ENCODE assay signal across 14 cellular contexts in the genomic region with DNA sequence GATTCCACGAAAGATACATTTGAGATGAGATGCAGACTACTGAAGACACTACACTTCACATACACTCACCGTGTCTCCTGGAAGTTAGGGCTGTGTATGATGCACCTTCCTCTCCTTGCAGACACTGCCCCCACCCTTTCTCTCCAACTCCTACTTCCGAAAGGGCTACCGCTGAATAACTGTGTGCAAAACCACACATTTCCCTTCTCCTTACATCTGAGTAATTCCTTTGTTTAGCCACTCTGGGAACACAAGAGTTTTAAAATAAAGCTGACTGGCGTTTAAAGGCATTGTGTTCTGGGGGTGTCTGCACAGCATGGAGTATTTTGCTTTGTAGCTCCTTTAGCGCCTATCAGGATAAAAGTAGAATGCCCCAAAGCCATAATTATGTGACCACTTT.
A peak's percentile ranks its signal among the peaks of the same experiment; 100 is the strongest.
DNase-seq lines count a peak whose midpoint lies in the region; ATAC-seq and TF ChIP-seq lines count a peak whose summit lies in the region.
"Had no signal": no experiment of that assay in that cellular context is flagged by ENCODE, and none has a peak within 500 bp of the region (broad histone marks: within the 10 kb centered on the region; RNA-seq: fewer than 3 reads in every experiment).

No MANE protein-coding gene starts in this region.

- H3K27me3 Mint-ChIP-seq in CD8-positive, alpha-beta T cell (ENCODE audit: low read depth) = no peaks in the 10 kb centered on the region
- peaks cover 5% of the 10 kb centered on the region for H3K27me3 Mint-ChIP-seq in neural progenitor cell (ENCODE audit: insufficient read depth, low read depth)

- ATAC-seq in CD8-positive, alpha-beta T cell = no peak
- ATAC-seq: Panc1 had no signal

- no peak overlapping the region for H3K27ac ChIP-seq in CD8-positive, alpha-beta T cell (ENCODE audit: low read depth, low read length)
- H3K27ac ChIP-seq in brain microvascular endothelial cell = peak overlapping the region; percentile 4
- peak overlapping the region; percentile 79 for H3K27ac ChIP-seq in neural progenitor cell
- H3K27ac ChIP-seq in ovary = no peak overlapping the region
- no peak overlapping the region for H3K27ac ChIP-seq in stomach
- H3K27ac ChIP-seq: parathyroid adenoma had no signal

- H3K4me3 ChIP-seq in CD8-positive, alpha-beta T cell (ENCODE audit: low read depth, low read length) = no peak overlapping the region
- H3K4me3 ChIP-seq in brain microvascular endothelial cell (ENCODE audit: low read depth, low read length) (no peak overlapping the region), neural progenitor cell (peak overlapping the region; percentile 8), ovary (no peak overlapping the region), stomach (no peak overlapping the region)

- H3K79me2 ChIP-seq in neural progenitor cell (ENCODE audit: low read depth) = no peaks in the 10 kb centered on the region
- H3K79me2 ChIP-seq: parathyroid adenoma had no signal

- no peak for TF ChIP-seq CTCF in CD8-positive, alpha-beta T cell (IDR thresholded peaks at IDR 0.05)
- TF ChIP-seq CTCF in brain microvascular endothelial cell (IDR thresholded peaks at IDR 0.05; ENCODE audit: low read depth, low read length, missing control alignments) = no peak
- TF ChIP-seq CTCF in neural progenitor cell (IDR thresholded peaks at IDR 0.05) = no peak
- TF ChIP-seq CTCF in ovary (IDR thresholded peaks at IDR 0.05) = no peak
- TF ChIP-seq CTCF in stomach (IDR thresholded peaks at IDR 0.05) = no peak

- 86 to 91% (median 89%) methylated on average over 6 of the region's 6 CpGs for WGBS in ovary, 3 donors
- 84 to 94% (median 88%) methylated on average over 6 of the region's 6 CpGs for WGBS in stomach, 5 donors

- H3K27ac Mint-ChIP-seq in CD8-positive, alpha-beta T cell = peak overlapping the region; percentile 64
- H3K27ac Mint-ChIP-seq in neural progenitor cell = peak overlapping the region; percentile 70

- H3K9me3 ChIP-seq in CD8-positive, alpha-beta T cell (ENCODE audit: low read length) = no peaks in the 10 kb centered on the region
- no peaks in the 10 kb centered on the region for H3K9me3 ChIP-seq in neural progenitor cell (ENCODE audit: low read depth)
- no peaks in the 10 kb centered on the region for H3K9me3 ChIP-seq in ovary
- no peaks in the 10 kb centered on the region for H3K9me3 ChIP-seq in stomach
- H3K9me3 ChIP-seq: BE2C had no signal

- H3F3A ChIP-seq in neural progenitor cell (ENCODE audit: low read depth) = peaks cover 10% of the 10 kb centered on the region

- POLR2A ChIA-PET in CD8-positive, alpha-beta T cell (lab: Charles Lee) = no interaction called here

- intact Hi-C loops in CD8-positive, alpha-beta T cell (cut with DNase I, micrococcal nuclease) = no loop called here
- intact Hi-C loops in ovary (cut with DNase I) (no loop called here), stomach (cut with DNase I; ENCODE audit: low total_unique reads) (no loop called here)

- H4K20me1 ChIP-seq in neural progenitor cell (ENCODE audit: low read depth) = no peaks in the 10 kb centered on the region

- no peak overlapping the region for H3K9ac ChIP-seq in neural progenitor cell
- H3K9ac ChIP-seq: parathyroid adenoma had no signal

- DNase-seq in CD8-positive, alpha-beta T cell = no peak
- DNase-seq in Kasumi-1 (lab: John Stamatoyannopoulos, UW) = peak; percentile 9 to 16
- peak; percentile 35 for DNase-seq in brain microvascular endothelial cell
- DNase-seq in neural progenitor cell (ENCODE audit: low spot score) = peak; percentile 83
- DNase-seq in ovary = no peak
- no peak for DNase-seq in stimulated activated CD4-positive, alpha-beta T cell treated with anti-CD3 and anti-CD28 coated beads, Interleukin-4, amount 100 ng/mL, for 1 hour
- DNase-seq in stomach = no peak
- DNase-seq: BE2C, DMS79 treated with DMSO at 0.1 percent for 48 hours, H7, mesenchymal stem cell, NCI-H524 had no signal

- TF ChIP-seq EP300 in ovary (IDR thresholded peaks at IDR 0.05) (no peak), stomach (IDR thresholded peaks at IDR 0.05) (no peak)

- H3K4me2 ChIP-seq in neural progenitor cell = peak overlapping the region; percentile 69

- no peak overlapping the region for H2AFZ ChIP-seq in neural progenitor cell (replicated peaks)
- H2AFZ ChIP-seq: parathyroid adenoma had no signal

- H3K9me3 Mint-ChIP-seq in CD8-positive, alpha-beta T cell = no peaks in the 10 kb centered on the region
- no peaks in the 10 kb centered on the region for H3K9me3 Mint-ChIP-seq in neural progenitor cell

- H3K27me3 ChIP-seq in CD8-positive, alpha-beta T cell (ENCODE audit: insufficient read depth, low read length) = no peaks in the 10 kb centered on the region
- H3K27me3 ChIP-seq in brain microvascular endothelial cell (replicated peaks) (no peaks in the 10 kb centered on the region), neural progenitor cell (no peaks in the 10 kb centered on the region), ovary (no peaks in the 10 kb centered on the region), stomach (no peaks in the 10 kb centered on the region)
- H3K27me3 ChIP-seq: BE2C had no signal

- peaks cover 70% of the 10 kb centered on the region for H3K36me3 ChIP-seq in CD8-positive, alpha-beta T cell (ENCODE audit: insufficient read depth, low read length)
- H3K36me3 ChIP-seq in brain microvascular endothelial cell (replicated peaks) (peaks cover 44% of the 10 kb centered on the region), neural progenitor cell (peaks cover 4% of the 10 kb centered on the region), ovary (no peaks in the 10 kb centered on the region), stomach (peaks cover 53 to 99% (median 92%) of the 10 kb centered on the region in 4 donors)
- H3K36me3 ChIP-seq: BE2C had no signal

- no peak for TF ChIP-seq POLR2A in ovary (IDR thresholded peaks at IDR 0.05)
- no peak for TF ChIP-seq POLR2A in stomach (IDR thresholded peaks at IDR 0.05)

- peaks cover 2% of the 10 kb centered on the region for H3K4me1 Mint-ChIP-seq in CD8-positive, alpha-beta T cell (ENCODE audit: low read depth)
- peaks cover 21% of the 10 kb centered on the region for H3K4me1 Mint-ChIP-seq in neural progenitor cell

- H3K4me3 Mint-ChIP-seq in CD8-positive, alpha-beta T cell = no peak overlapping the region
- H3K4me3 Mint-ChIP-seq in neural progenitor cell = peak overlapping the region; percentile 58

- in situ Hi-C loops in brain microvascular endothelial cell (cut with HindIII; ENCODE audit: low pct_ligation_motif_present, low sequenced_read_pairs) = no loop called here

- CTCF ChIA-PET in CD8-positive, alpha-beta T cell (lab: Charles Lee) = no interaction called here

- no peaks in the 10 kb centered on the region for H3K4me1 ChIP-seq in CD8-positive, alpha-beta T cell (ENCODE audit: insufficient read depth, low read length)
- peaks cover 23% of the 10 kb centered on the region for H3K4me1 ChIP-seq in neural progenitor cell
- H3K4me1 ChIP-seq in ovary (ENCODE audit: insufficient read depth) = peaks cover 7% of the 10 kb centered on the region
- peaks cover 0 to 18% (median 7%) of the 10 kb centered on the region in 4 donors for H3K4me1 ChIP-seq in stomach
- H3K4me1 ChIP-seq: BE2C, parathyroid adenoma had no signal

- peaks cover 89% of the 10 kb centered on the region for H3K36me3 Mint-ChIP-seq in CD8-positive, alpha-beta T cell
- H3K36me3 Mint-ChIP-seq in neural progenitor cell = peaks cover 31% of the 10 kb centered on the region

Comparison
In these comparisons a context has a peak if more than half of its experiments do, and no peak if none do; other contexts are left out.
1. DNase-seq: peak in Kasumi-1 (2 of 2), brain microvascular endothelial cell (single experiment) and neural progenitor cell (single experiment); none in CD8-positive, alpha-beta T cell (0 of 7), ovary (0 of 5), stimulated activated CD4-positive, alpha-beta T cell treated with anti-CD3 and anti-CD28 coated beads, Interleukin-4, amount 100 ng/mL, for 1 hour (single experiment) and stomach (single experiment).
2. H3K27ac ChIP-seq: peak in brain microvascular endothelial cell (single experiment) and neural progenitor cell (single experiment); none in CD8-positive, alpha-beta T cell (single experiment), ovary (0 of 2) and stomach (0 of 5).